ENCODE assay signal across 9 cellular contexts in the genomic region with DNA sequence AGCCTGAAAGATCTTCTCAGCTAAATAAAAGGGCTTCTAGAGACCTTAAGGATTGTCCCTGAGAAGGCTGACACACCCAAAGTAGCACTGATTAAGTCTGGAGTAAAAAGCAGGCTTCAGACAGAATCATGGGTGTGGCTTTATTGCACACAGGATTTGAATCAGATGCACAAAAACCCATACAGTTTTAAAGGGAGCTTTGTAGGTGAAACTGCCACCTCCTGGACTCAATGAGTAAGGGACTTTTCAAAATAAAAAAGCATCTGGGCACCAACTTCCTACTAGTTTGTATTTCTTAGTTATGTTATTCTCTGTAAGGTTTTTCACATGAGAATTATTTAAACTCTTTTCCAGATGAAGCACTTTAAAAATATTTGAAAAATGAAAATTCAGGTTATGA.
DNase-seq lines count a peak whose midpoint lies in the region; ATAC-seq and TF ChIP-seq lines count a peak whose summit lies in the region.
"Had no signal": no experiment of that assay in that cellular context is flagged by ENCODE, and none has a peak within 500 bp of the region (broad histone marks: within the 10 kb centered on the region; RNA-seq: fewer than 3 reads in every experiment).

No MANE protein-coding gene starts in this region.

- H3K27ac ChIP-seq in HEK293 (ENCODE audit: extremely low read depth, low read depth, low read length), result no peak overlapping the region
- H3K27ac ChIP-seq in psoas muscle, result no peak overlapping the region
- no peak overlapping the region for H3K27ac ChIP-seq in substantia nigra (ENCODE audit: low read depth, low read length, poor library complexity, severe bottlenecking)

- POLR2A ChIA-PET in HEK293 (lab: Yijun Ruan, JAX), result no interaction called here

- no peak for TF ChIP-seq POLR2A in GM18505 (IDR thresholded peaks at IDR 0.05; ENCODE audit: borderline replicate concordance, extremely low read depth, insufficient read depth, insufficient read length)

- TF ChIP-seq CTCF in HEK293 (tag by site-specific recombination; IDR thresholded peaks at IDR 0.05), result no peak
- no peak for TF ChIP-seq CTCF in psoas muscle (IDR thresholded peaks at IDR 0.05)

- H3K4me3 ChIP-seq in HEK293 (ENCODE audit: low read depth, low read length) (no peak overlapping the region), psoas muscle (no peak overlapping the region)

- ATAC-seq in psoas muscle (no peak), GM18505 (IDR thresholded peaks at IDR 0.05; ENCODE audit: unreplicated experiment) (no peak)

- H3K4me1 ChIP-seq in HEK293 (ENCODE audit: control insufficient read depth, insufficient read depth, low read length) (0 out of 2 replicates have a peak, but pooled peaks cover 1% of the 10 kb centered on the region), psoas muscle (no peaks in the 10 kb centered on the region)

- intact Hi-C loops in psoas muscle (cut with DNase I), result no loop called here

- no peaks in the 10 kb centered on the region for H3K9me3 ChIP-seq in HEK293 (ENCODE audit: control insufficient read depth, insufficient read depth, low read depth, low read length)
- no peaks in the 10 kb centered on the region for H3K9me3 ChIP-seq in psoas muscle

- H3K36me3 ChIP-seq in HEK293 (ENCODE audit: control insufficient read depth in 2 of 2, insufficient read depth in 1 of 2, low read length in 2 of 2) (no peaks in the 10 kb centered on the region), psoas muscle (ENCODE audit: insufficient read depth in 1 of 2, low read depth in 1 of 2) (no peaks in the 10 kb centered on the region)

- CTCF ChIA-PET in HEK293 (lab: Yijun Ruan, JAX), result interaction anchor here (0.7 to 1.2 kb wide), 8 partner anchors 9 to 328 kb away, joined by 3 to 6 read pairs (median 4); no protein-coding TSS in a partner anchor

- DNase-seq in CD1c-positive myeloid dendritic cell (ENCODE audit: extremely low spot score), result peak; percentile 7
- DNase-seq in RPMI7951 (ENCODE audit: low read depth), result peak; percentile 51
- peak; percentile 14 for DNase-seq in hepatic stellate cell (ENCODE audit: low spot score)
- DNase-seq in psoas muscle, result no peak
- DNase-seq in GOT3 (lab: John Stamatoyannopoulos, UW), result no peak
- DNase-seq in substantia nigra (lab: John Stamatoyannopoulos, UW), result no peak
- DNase-seq: naive B cell had no signal

- peaks cover 0 to 2% (median 0%) of the 10 kb centered on the region in 3 donors for H3K27me3 ChIP-seq in psoas muscle (ENCODE audit: insufficient read depth in 3 of 3, low read length in 2 of 3)

TF ChIP-seq in HEK293, 187 proteins besides CTCF, POLR2A, EP300 and RAD21:
- TF ChIP-seq ZNF654 (tag by site-specific recombination; IDR thresholded peaks at IDR 0.05; ENCODE audit: low read depth), result peak; percentile 32
- TF ChIP-seq ZNF239 (tag by site-specific recombination; IDR thresholded peaks at IDR 0.05), result no peak
- TF ChIP-seq ZSCAN23 (tag by site-specific recombination; IDR thresholded peaks at IDR 0.05), result no peak
- no peak for TF ChIP-seq GLIS2 (tag by site-specific recombination; IDR thresholded peaks at IDR 0.05)
- TF ChIP-seq ZNF629 (tag by site-specific recombination; IDR thresholded peaks at IDR 0.05), result no peak
- TF ChIP-seq, protein P1, sequence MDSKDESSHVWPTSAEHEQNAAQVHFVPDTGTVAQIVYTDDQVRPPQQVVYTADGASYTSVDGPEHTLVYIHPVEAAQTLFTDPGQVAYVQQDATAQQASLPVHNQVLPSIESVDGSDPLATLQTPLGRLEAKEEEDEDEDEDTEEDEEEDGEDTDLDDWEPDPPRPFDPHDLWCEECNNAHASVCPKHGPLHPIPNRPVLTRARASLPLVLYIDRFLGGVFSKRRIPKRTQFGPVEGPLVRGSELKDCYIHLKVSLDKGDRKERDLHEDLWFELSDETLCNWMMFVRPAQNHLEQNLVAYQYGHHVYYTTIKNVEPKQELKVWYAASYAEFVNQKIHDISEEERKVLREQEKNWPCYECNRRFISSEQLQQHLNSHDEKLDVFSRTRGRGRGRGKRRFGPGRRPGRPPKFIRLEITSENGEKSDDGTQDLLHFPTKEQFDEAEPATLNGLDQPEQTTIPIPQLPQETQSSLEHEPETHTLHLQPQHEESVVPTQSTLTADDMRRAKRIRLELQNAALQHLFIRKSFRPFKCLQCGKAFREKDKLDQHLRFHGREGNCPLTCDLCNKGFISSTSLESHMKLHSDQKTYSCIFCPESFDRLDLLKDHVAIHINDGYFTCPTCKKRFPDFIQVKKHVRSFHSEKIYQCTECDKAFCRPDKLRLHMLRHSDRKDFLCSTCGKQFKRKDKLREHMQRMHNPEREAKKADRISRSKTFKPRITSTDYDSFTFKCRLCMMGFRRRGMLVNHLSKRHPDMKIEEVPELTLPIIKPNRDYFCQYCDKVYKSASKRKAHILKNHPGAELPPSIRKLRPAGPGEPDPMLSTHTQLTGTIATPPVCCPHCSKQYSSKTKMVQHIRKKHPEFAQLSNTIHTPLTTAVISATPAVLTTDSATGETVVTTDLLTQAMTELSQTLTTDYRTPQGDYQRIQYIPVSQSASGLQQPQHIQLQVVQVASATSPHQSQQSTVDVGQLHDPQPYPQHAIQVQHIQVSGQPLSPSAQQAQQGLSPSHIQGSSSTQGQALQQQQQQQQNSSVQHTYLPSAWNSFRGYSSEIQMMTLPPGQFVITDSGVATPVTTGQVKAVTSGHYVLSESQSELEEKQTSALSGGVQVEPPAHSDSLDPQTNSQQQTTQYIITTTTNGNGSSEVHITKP (tag by site-specific recombination; IDR thresholded peaks at IDR 0.05), result no peak

Comparison
In these comparisons a context has a peak if more than half of its experiments do, and no peak if none do; other contexts are left out.
1. DNase-seq: peak in CD1c-positive myeloid dendritic cell (single experiment), RPMI7951 (single experiment) and hepatic stellate cell (single experiment); none in psoas muscle (0 of 2), GOT3 (single experiment) and substantia nigra (0 of 49).